9 cellular contexts compared by ENCODE assay signal in the genomic region with DNA sequence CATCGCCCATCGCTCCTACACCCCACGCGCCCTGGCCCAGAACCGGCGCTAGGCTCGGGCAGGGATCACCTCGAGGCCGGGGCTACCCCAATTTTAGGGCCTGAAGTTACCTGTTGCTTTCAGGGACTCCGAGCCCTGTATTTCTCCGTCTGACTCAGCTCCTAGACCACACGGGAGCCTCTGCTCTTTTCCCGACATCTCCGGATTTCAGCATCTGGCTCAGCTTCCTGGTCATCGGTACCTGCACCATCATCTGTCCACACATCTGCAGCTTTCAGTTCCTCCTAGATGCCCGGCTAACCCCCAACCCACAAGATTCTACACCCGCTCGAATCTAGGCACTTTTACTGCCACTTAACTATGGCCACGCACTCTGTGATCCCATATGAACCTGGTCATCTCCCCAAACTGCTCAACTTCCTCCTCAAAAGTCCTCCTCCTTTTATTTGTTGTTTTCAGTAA. TPM values are rescaled to one million over a fixed set of nuclear protein-coding genes. Genes with fewer than 3 reads are reported as not detected.
A peak's percentile ranks its signal among the peaks of the same experiment; 100 is the strongest.
DNase-seq lines count a peak whose midpoint lies in the region; ATAC-seq, FAIRE-seq and TF ChIP-seq lines count a peak whose summit lies in the region.
"Had no signal": no experiment of that assay in that cellular context is flagged by ENCODE, and none has a peak within 500 bp of the region (broad histone marks: within the 10 kb centered on the region; RNA-seq: fewer than 3 reads in every experiment).

No MANE protein-coding gene starts in this region.

- H3K9ac ChIP-seq in endodermal cell (ENCODE audit: extremely low read depth, low read length, poor library complexity, severe bottlenecking) = no peak overlapping the region

- FAIRE-seq in GM19239 (lab: Jason Lieb, UNC) = peak; percentile 31
- FAIRE-seq: colon had no signal

- H3K27me3 Mint-ChIP-seq in endodermal cell (ENCODE audit: insufficient read depth) (peaks cover 26% of the 10 kb centered on the region), Caco-2 (ENCODE audit: insufficient read depth, unreplicated experiment) (peaks cover 5% of the 10 kb centered on the region), CD14-positive monocyte (ENCODE audit: low read depth in 3 of 3) (peaks cover 0 to 1% (median 0%) of the 10 kb centered on the region in 3 donors)

- WGBS in endodermal cell (ENCODE audit: insufficient coverage in 1 of 2, insufficient read length in 1 of 2), 2 experiments = 71 to 85% methylated on average over 19 of the region's 19 CpGs

- no peak overlapping the region for H3K27ac ChIP-seq in endodermal cell (ENCODE audit: low read depth, low read length)
- H3K27ac ChIP-seq in skin epidermis = peak overlapping the region in 4 of 21 experiments; percentile 11 to 73 (median 64)
- no peak overlapping the region for H3K27ac ChIP-seq in WERI-Rb-1

- H3K27me3 ChIP-seq in endodermal cell (ENCODE audit: control insufficient read depth, insufficient read depth, low read length, poor library complexity, severe bottlenecking) = peaks cover 47% of the 10 kb centered on the region
- H3K27me3 ChIP-seq in Caco-2 (replicated peaks; ENCODE audit: control insufficient read depth, insufficient read depth, low read length) = no peaks in the 10 kb centered on the region
- no peaks in the 10 kb centered on the region for H3K27me3 ChIP-seq in WERI-Rb-1 (ENCODE audit: insufficient read depth, low read depth, severe bottlenecking)

- H3K9me3 Mint-ChIP-seq in endodermal cell (no peaks in the 10 kb centered on the region), Caco-2 (ENCODE audit: unreplicated experiment) (no peaks in the 10 kb centered on the region), CD14-positive monocyte (no peaks in the 10 kb centered on the region)

- no peak overlapping the region for H3K4me3 Mint-ChIP-seq in endodermal cell
- H3K4me3 Mint-ChIP-seq in Caco-2 (ENCODE audit: unreplicated experiment) = no peak overlapping the region
- no peak overlapping the region for H3K4me3 Mint-ChIP-seq in CD14-positive monocyte

- H3K36me3 ChIP-seq in endodermal cell (ENCODE audit: control insufficient read depth, insufficient read depth, low read length) (no peaks in the 10 kb centered on the region), Caco-2 (ENCODE audit: control insufficient read depth, insufficient read depth, low read length) (no peaks in the 10 kb centered on the region), WERI-Rb-1 (no peaks in the 10 kb centered on the region)

- no peak for DNase-seq in GM19239 (ENCODE audit: insufficient read length, low spot score)
- no peak for DNase-seq in endodermal cell
- no peak for DNase-seq in NCI-H1930 (lab: John Stamatoyannopoulos, UW)
- DNase-seq in Caco-2 = no peak
- no peak for DNase-seq in CD14-positive monocyte (ENCODE audit: low spot score)
- no peak for DNase-seq in WERI-Rb-1

- ATAC-seq in HG03159 (IDR thresholded peaks at IDR 0.05; ENCODE audit: unreplicated experiment) = peak; percentile 31

- H3K4me1 Mint-ChIP-seq in endodermal cell (no peaks in the 10 kb centered on the region), Caco-2 (ENCODE audit: low read depth, unreplicated experiment) (no peaks in the 10 kb centered on the region), CD14-positive monocyte (peaks cover 7% of the 10 kb centered on the region)

- intact Hi-C loops in Caco-2 (cut with micrococcal nuclease; ENCODE audit: unreplicated experiment) (loop anchor here (1.0 to 2.0 kb wide), 2 partner anchors 46 to 88 kb away; no protein-coding TSS in a partner anchor), CD14-positive monocyte (cut with micrococcal nuclease) (loop anchor here (5.0 to 10.0 kb wide), 3 partner anchors 85 to 422 kb away; no protein-coding TSS in a partner anchor)

- H3K4me3 ChIP-seq in endodermal cell (ENCODE audit: low read length) (peak overlapping the region; percentile 82), skin epidermis (peak overlapping the region; percentile 41 to 65 (median 55)), Caco-2 (ENCODE audit: low read depth, low read length) (no peak overlapping the region), WERI-Rb-1 (ENCODE audit: low read depth, low read length) (no peak overlapping the region)

- H3K4me1 ChIP-seq in endodermal cell (ENCODE audit: control insufficient read depth, insufficient read depth, low read length) = no peaks in the 10 kb centered on the region
- H3K4me1 ChIP-seq in Caco-2 = no peaks in the 10 kb centered on the region

- CTCF ChIA-PET in Caco-2 (lab: Charles Lee) = no interaction called here

- POLR2A ChIA-PET in Caco-2 (lab: Charles Lee) = no interaction called here

- H3K36me3 Mint-ChIP-seq in endodermal cell (ENCODE audit: low read depth) (no peaks in the 10 kb centered on the region), Caco-2 (ENCODE audit: insufficient read depth, unreplicated experiment) (no peaks in the 10 kb centered on the region), CD14-positive monocyte (peaks cover 0 to 2% of the 10 kb centered on the region in 2 donors)

- no TSS peak for BruUV-seq in Caco-2 (replicated peaks; lab: Mats Ljungman, UMichigan)

- H3K9me3 ChIP-seq in endodermal cell (ENCODE audit: control insufficient read depth, low read length) = no peaks in the 10 kb centered on the region
- no peaks in the 10 kb centered on the region for H3K9me3 ChIP-seq in Caco-2
- no peaks in the 10 kb centered on the region for H3K9me3 ChIP-seq in WERI-Rb-1 (ENCODE audit: severe bottlenecking)

- TF ChIP-seq CTCF in endodermal cell (conservative IDR thresholded peaks at IDR 0.05) = no peak
- no peak for TF ChIP-seq CTCF in Caco-2 (IDR thresholded peaks at IDR 0.05; ENCODE audit: insufficient read depth in 1 of 2, low read depth in 1 of 2, low read length in 1 of 2, severe bottlenecking in 1 of 2, unreplicated experiment in 1 of 2)
- no peak for TF ChIP-seq CTCF in CD14-positive monocyte (IDR thresholded peaks at IDR 0.05)
- TF ChIP-seq CTCF in WERI-Rb-1 (IDR thresholded peaks at IDR 0.05; ENCODE audit: low read depth, low read length) = no peak

- H3K27ac Mint-ChIP-seq in endodermal cell = no peak overlapping the region
- no peak overlapping the region for H3K27ac Mint-ChIP-seq in Caco-2 (ENCODE audit: unreplicated experiment)
- no peak overlapping the region for H3K27ac Mint-ChIP-seq in CD14-positive monocyte

RNA-seq across cellular contexts. Expression of gene HMSD, which starts 12.1 kb away (rescaled TPM):
- total RNA-seq in endodermal cell (1 to 10 TPM in 1 of 2 donors, under 1 TPM in 1; 0.70 to 5.5 TPM), Caco-2 (2022) (not detected in 2 replicates)
- polyA plus RNA-seq in endodermal cell (2013, experiment 1 of 2) = 4.9 TPM
- 0.83 TPM for polyA plus RNA-seq in endodermal cell (2013, experiment 2 of 2)
- polyA plus RNA-seq in CD14-positive monocyte = not detected

RNA-seq across cellular contexts. Expression of gene SERPINB10, which starts 29.2 kb away (rescaled TPM):
- not detected for total RNA-seq in endodermal cell
- polyA plus RNA-seq in endodermal cell (2013, experiment 1 of 2) = not detected
- polyA plus RNA-seq in endodermal cell (2013, experiment 2 of 2) = not detected
- total RNA-seq in Caco-2 (2022) = not detected in 2 replicates
- 1 to 10 TPM; 1.3 to 2.0 TPM for polyA plus RNA-seq in CD14-positive monocyte

RNA-seq across cellular contexts. Expression of gene SERPINB8, which starts 32.9 kb away (rescaled TPM):
- total RNA-seq in endodermal cell (under 1 TPM; 0.13 to 0.86 TPM), Caco-2 (2022) (0.97 and 0.98 TPM in 2 replicates)
- 1.4 TPM for polyA plus RNA-seq in endodermal cell (2013, experiment 1 of 2)
- polyA plus RNA-seq in endodermal cell (2013, experiment 2 of 2) = 1.7 TPM
- polyA plus RNA-seq in CD14-positive monocyte = 100 to 1,000 TPM; 115 to 141 TPM

RNA-seq across cellular contexts. Expression of gene SERPINB2, which starts 49.5 kb away (rescaled TPM):
- total RNA-seq in endodermal cell (not detected), Caco-2 (2022) (not detected in 2 replicates)
- 0.11 TPM for polyA plus RNA-seq in endodermal cell (2013, experiment 1 of 2)
- polyA plus RNA-seq in endodermal cell (2013, experiment 2 of 2) = not detected
- polyA plus RNA-seq in CD14-positive monocyte = 10 to 100 TPM; 14.3 to 19.9 TPM

Comparison
In these comparisons a context has a peak if more than half of its experiments do, and no peak if none do; other contexts are left out.
1. H3K4me3 ChIP-seq: peak in endodermal cell (single experiment) and skin epidermis (7 of 7); none in Caco-2 (single experiment) and WERI-Rb-1 (single experiment).